1 cellular context compared by ENCODE assay signal in genomic region chr7:17774248-17774647, GRCh38.
TF ChIP-seq lines count a peak whose summit lies in the region.

No MANE protein-coding gene starts in this region.

TF ChIP-seq in K562, 482 proteins besides CTCF, POLR2A, EP300 and RAD21 (continued from another document):
- no peak for TF ChIP-seq NKRF (IDR thresholded peaks at IDR 0.05; ENCODE audit: borderline replicate concordance)
- peak; percentile 60 for TF ChIP-seq CBFA2T3 (IDR thresholded peaks at IDR 0.05)
- no peak for TF ChIP-seq XRCC3 (IDR thresholded peaks at IDR 0.05)
- no peak for TF ChIP-seq NONO (IDR thresholded peaks at IDR 0.05; ENCODE audit: low read depth in 2 of 2, low read length in 1 of 2)
- TF ChIP-seq NR2C2 (CRISPR knock-in tag; IDR thresholded peaks at IDR 0.05), result no peak
- TF ChIP-seq NR2C2 (tag; IDR thresholded peaks at IDR 0.05), result no peak
- peak; percentile 37; the same call in 1 of the 2 replicates for TF ChIP-seq TEAD4 (IDR thresholded peaks at IDR 0.05; ENCODE audit: low read length)
- TF ChIP-seq TEAD4 (CRISPR knock-in tag; IDR thresholded peaks at IDR 0.05; ENCODE audit: borderline replicate concordance), result no peak
- peak in 1 of 2 experiments; percentile 74; a peak in 2 of 4 replicates for TF ChIP-seq FOXA3 (CRISPR knock-in tag; conservative IDR thresholded peaks at IDR 0.05 in 1 of 2, IDR thresholded peaks at IDR 0.05 in 1 of 2)
- no peak for TF ChIP-seq CGGBP1 (CRISPR knock-in tag; IDR thresholded peaks at IDR 0.05)
- TF ChIP-seq TAF15 (IDR thresholded peaks at IDR 0.05; ENCODE audit: low read depth, low read length), result no peak
- TF ChIP-seq ZNF696 (CRISPR knock-in tag; conservative IDR thresholded peaks at IDR 0.05), result no peak
- no peak for TF ChIP-seq GABPB2 (CRISPR knock-in tag; conservative IDR thresholded peaks at IDR 0.05)
- no peak for TF ChIP-seq HES1 (IDR thresholded peaks at IDR 0.05; ENCODE audit: low read depth)
- TF ChIP-seq TCF3 (CRISPR knock-in tag; IDR thresholded peaks at IDR 0.05), result peak; percentile 34; the same call in 1 of the 2 replicates
- no peak for TF ChIP-seq ZC3H4 (CRISPR knock-in tag; IDR thresholded peaks at IDR 0.05; ENCODE audit: borderline replicate concordance)
- TF ChIP-seq FOS (IDR thresholded peaks at IDR 0.05; ENCODE audit: extremely low read depth, insufficient read length), result no peak
- TF ChIP-seq ZNF239 (CRISPR knock-in tag; IDR thresholded peaks at IDR 0.05), result no peak
- TF ChIP-seq PHF20 (IDR thresholded peaks at IDR 0.05; ENCODE audit: partially characterized antibody), result no peak
- TF ChIP-seq MECOM (CRISPR knock-in tag; IDR thresholded peaks at IDR 0.05), result no peak
- no peak for TF ChIP-seq COPS2 (conservative IDR thresholded peaks at IDR 0.05)
- no peak for TF ChIP-seq PCBP2 (IDR thresholded peaks at IDR 0.05; ENCODE audit: low read depth, low read length, poor library complexity, severe bottlenecking)
- no peak for TF ChIP-seq NCOR1 (IDR thresholded peaks at IDR 0.05)
- no peak for TF ChIP-seq ZNF780A (CRISPR knock-in tag; IDR thresholded peaks at IDR 0.05)
- TF ChIP-seq TRIM25 (IDR thresholded peaks at IDR 0.05; ENCODE audit: borderline replicate concordance), result no peak
- TF ChIP-seq USF2 (CRISPR knock-in tag; IDR thresholded peaks at IDR 0.05), result no peak
- no peak for TF ChIP-seq ZNF668 (CRISPR knock-in tag; IDR thresholded peaks at IDR 0.05)
- no peak for TF ChIP-seq ZBTB12 (CRISPR knock-in tag; IDR thresholded peaks at IDR 0.05)
- TF ChIP-seq CBFA2T2 (conservative IDR thresholded peaks at IDR 0.05), result peak; percentile 18; the same call in 1 of the 2 replicates
- no peak for TF ChIP-seq SP2 (IDR thresholded peaks at IDR 0.05; ENCODE audit: extremely low read depth, low read depth, low read length, poor library complexity, severe bottlenecking)
- TF ChIP-seq DACH1 (IDR thresholded peaks at IDR 0.05; ENCODE audit: partially characterized antibody), result no peak
- TF ChIP-seq SRSF1 (IDR thresholded peaks at IDR 0.05; ENCODE audit: low read depth, low read length), result no peak
- no peak for TF ChIP-seq ZNF184 (CRISPR knock-in tag; IDR thresholded peaks at IDR 0.05)
